18 cellular contexts compared by ENCODE assay signal in the genomic region with DNA sequence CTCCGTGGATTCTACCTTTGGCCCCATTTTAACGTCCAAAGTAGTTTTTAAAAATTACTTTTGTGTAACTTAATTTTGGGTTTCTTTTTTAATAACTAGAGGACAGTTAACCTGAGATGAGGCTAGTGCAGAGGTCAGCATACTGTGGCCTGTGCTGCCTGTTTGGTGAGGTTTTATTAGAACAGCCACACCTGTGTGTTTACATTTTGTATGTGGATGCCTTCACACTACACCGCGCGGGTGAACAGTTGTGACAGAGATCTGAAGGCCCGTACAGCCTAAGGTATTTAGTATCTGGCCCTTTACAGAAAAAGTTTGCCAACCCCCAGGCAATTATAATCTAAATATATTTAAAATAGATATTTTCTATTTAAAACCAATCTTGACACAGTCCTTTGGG. TPM values are rescaled to one million over a fixed set of nuclear protein-coding genes. Genes with fewer than 3 reads are reported as not detected.
DNase-seq lines count a peak whose midpoint lies in the region; ATAC-seq and TF ChIP-seq lines count a peak whose summit lies in the region.
"Had no signal": no experiment of that assay in that cellular context is flagged by ENCODE, and none has a peak within 500 bp of the region (broad histone marks: within the 10 kb centered on the region; RNA-seq: fewer than 3 reads in every experiment).

No MANE protein-coding gene starts in this region.

- intact Hi-C loops in CD4-positive, alpha-beta memory T cell (cut with micrococcal nuclease): loop anchor here (1.0 kb wide), 1 partner anchor 209 kb away; no protein-coding TSS in a partner anchor

- no peaks in the 10 kb centered on the region for H3K27me3 ChIP-seq in CD4-positive, alpha-beta memory T cell (ENCODE audit: insufficient read depth, low read length)
- no peaks in the 10 kb centered on the region for H3K27me3 ChIP-seq in H9 (ENCODE audit: insufficient read depth, low read length)
- H3K27me3 ChIP-seq: MG63 had no signal

- no peak overlapping the region for H4K8ac ChIP-seq in H9 (replicated peaks; ENCODE audit: insufficient read length, low read depth, low read length)

- no peaks in the 10 kb centered on the region for H3K79me2 ChIP-seq in H9 (ENCODE audit: insufficient read depth, low read length)

- no peak overlapping the region for H3K14ac ChIP-seq in H9 (ENCODE audit: insufficient read depth, low read length)

- H2BK20ac ChIP-seq in H9 (ENCODE audit: low read depth, low read length, poor library complexity, severe bottlenecking): no peak overlapping the region

- peaks cover 95% of the 10 kb centered on the region for H3K4me1 ChIP-seq in CD4-positive, alpha-beta memory T cell (ENCODE audit: insufficient read depth, low read length)
- no peaks in the 10 kb centered on the region for H3K4me1 ChIP-seq in H9 (ENCODE audit: insufficient read depth, low read length)

- no peak overlapping the region for H3K23ac ChIP-seq in H9 (ENCODE audit: insufficient read length, low read depth, low read length)

- POLR2A ChIA-PET in CD4-positive, alpha-beta memory T cell (lab: Charles Lee; ENCODE audit: partially characterized antibody): interaction anchor here (1.2 to 6.1 kb wide), 8 partner anchors 9 to 47 kb away, joined by 3 to 55 read pairs (median 6); partner anchors contain the start of gene STK17A
- POLR2A ChIA-PET in activated naive CD8-positive, alpha-beta T cell treated with anti-CD3 and anti-CD28 coated beads, Interleukin-2, amount 10 ng/mL, durations not matched to agents 7 days and 5 days (lab: Charles Lee): interaction anchor here (0.8 to 1.5 kb wide), 4 partner anchors 18 to 47 kb away, joined by 3 read pairs; partner anchors contain the start of gene STK17A
- POLR2A ChIA-PET in naive thymus-derived CD8-positive, alpha-beta T cell (lab: Charles Lee): interaction anchor here (0.8 to 12.7 kb wide), 5 partner anchors 9 to 60 kb away, joined by 3 to 306 read pairs (median 19); partner anchors contain the start of gene STK17A

- H3K4me3 Mint-ChIP-seq in activated T-cell treated with anti-CD3 and anti-CD28 coated beads, Interleukin-2, amount 50 U/mL, for 24 hours: no peak overlapping the region
- no peak overlapping the region for H3K4me3 Mint-ChIP-seq in activated T-cell treated with anti-CD3 and anti-CD28 coated beads, Interleukin-2, amount 50 U/mL, for 4 hours
- peak overlapping the region in 2 of 8 donors; percentile 22 to 57 for H3K4me3 Mint-ChIP-seq in CD4-positive, alpha-beta memory T cell
- peak overlapping the region; percentile 3 for H3K4me3 Mint-ChIP-seq in activated naive CD8-positive, alpha-beta T cell treated with anti-CD3 and anti-CD28 coated beads, Interleukin-2, amount 10 ng/mL, durations not matched to agents 7 days and 5 days
- H3K4me3 Mint-ChIP-seq in naive thymus-derived CD8-positive, alpha-beta T cell: peak overlapping the region in 9 of 10 donors; percentile 31 to 74 (median 58)
- no peak overlapping the region for H3K4me3 Mint-ChIP-seq in H9

- no peak overlapping the region for H4K5ac ChIP-seq in H9 (ENCODE audit: insufficient read length, low read depth, low read length)

- TF ChIP-seq CTCF in H9 (conservative IDR thresholded peaks at IDR 0.05): no peak

- H3K27ac Mint-ChIP-seq in activated T-cell treated with anti-CD3 and anti-CD28 coated beads, Interleukin-2, amount 50 U/mL, for 24 hours: peak overlapping the region; percentile 84
- H3K27ac Mint-ChIP-seq in CD4-positive, alpha-beta memory T cell: peak overlapping the region; percentile 8 to 90 (median 77)
- no peak overlapping the region for H3K27ac Mint-ChIP-seq in activated naive CD8-positive, alpha-beta T cell treated with anti-CD3 and anti-CD28 coated beads, Interleukin-2, amount 10 ng/mL, durations not matched to agents 7 days and 5 days
- peak overlapping the region in 8 of 10 donors; percentile 52 to 99 (median 92) for H3K27ac Mint-ChIP-seq in naive thymus-derived CD8-positive, alpha-beta T cell
- no peak overlapping the region for H3K27ac Mint-ChIP-seq in H9

- no peak overlapping the region for H2BK5ac ChIP-seq in H9 (ENCODE audit: insufficient read length, low read length)

- H3K4me1 Mint-ChIP-seq in activated T-cell treated with anti-CD3 and anti-CD28 coated beads, Interleukin-2, amount 50 U/mL, for 24 hours (ENCODE audit: low read depth): peaks cover 97% of the 10 kb centered on the region
- H3K4me1 Mint-ChIP-seq in activated T-cell treated with anti-CD3 and anti-CD28 coated beads, Interleukin-2, amount 50 U/mL, for 4 hours (ENCODE audit: low read depth): peaks cover 88% of the 10 kb centered on the region
- peaks cover 43 to 96% (median 69%) of the 10 kb centered on the region in 4 donors for H3K4me1 Mint-ChIP-seq in CD4-positive, alpha-beta memory T cell
- H3K4me1 Mint-ChIP-seq in activated naive CD8-positive, alpha-beta T cell treated with anti-CD3 and anti-CD28 coated beads, Interleukin-2, amount 10 ng/mL, durations not matched to agents 7 days and 5 days: peaks cover 67% of the 10 kb centered on the region
- peaks cover 46 to 96% (median 95%) of the 10 kb centered on the region in 4 donors for H3K4me1 Mint-ChIP-seq in naive thymus-derived CD8-positive, alpha-beta T cell
- H3K4me1 Mint-ChIP-seq in H9: peaks cover 3 to 4% of the 10 kb centered on the region in 2 experiments; a peak in 3 of 4 replicates

- H4K91ac ChIP-seq in H9 (ENCODE audit: insufficient read length, low read depth, low read length): no peak overlapping the region

- no peaks in the 10 kb centered on the region for H3K27me3 Mint-ChIP-seq in activated T-cell treated with anti-CD3 and anti-CD28 coated beads, Interleukin-2, amount 50 U/mL, for 24 hours
- no peaks in the 10 kb centered on the region for H3K27me3 Mint-ChIP-seq in activated T-cell treated with anti-CD3 and anti-CD28 coated beads, Interleukin-2, amount 50 U/mL, for 4 hours (ENCODE audit: low read depth)
- H3K27me3 Mint-ChIP-seq in CD4-positive, alpha-beta memory T cell: no peaks in the 10 kb centered on the region
- H3K27me3 Mint-ChIP-seq in activated naive CD8-positive, alpha-beta T cell treated with anti-CD3 and anti-CD28 coated beads, Interleukin-2, amount 10 ng/mL, durations not matched to agents 7 days and 5 days: no peaks in the 10 kb centered on the region
- peaks cover 0 to 2% (median 0%) of the 10 kb centered on the region in 5 donors for H3K27me3 Mint-ChIP-seq in naive thymus-derived CD8-positive, alpha-beta T cell
- no peaks in the 10 kb centered on the region for H3K27me3 Mint-ChIP-seq in H9 (ENCODE audit: low read depth)

- H3K36me3 Mint-ChIP-seq in activated T-cell treated with anti-CD3 and anti-CD28 coated beads, Interleukin-2, amount 50 U/mL, for 24 hours (ENCODE audit: low read depth): peaks cover 96% of the 10 kb centered on the region
- H3K36me3 Mint-ChIP-seq in activated T-cell treated with anti-CD3 and anti-CD28 coated beads, Interleukin-2, amount 50 U/mL, for 4 hours (ENCODE audit: insufficient read depth): peaks cover 71% of the 10 kb centered on the region
- peaks cover 60 to 83% of the 10 kb centered on the region in 2 donors for H3K36me3 Mint-ChIP-seq in CD4-positive, alpha-beta memory T cell
- peaks cover 61% of the 10 kb centered on the region for H3K36me3 Mint-ChIP-seq in activated naive CD8-positive, alpha-beta T cell treated with anti-CD3 and anti-CD28 coated beads, Interleukin-2, amount 10 ng/mL, durations not matched to agents 7 days and 5 days
- H3K36me3 Mint-ChIP-seq in naive thymus-derived CD8-positive, alpha-beta T cell: peaks cover 10 to 92% (median 52%) of the 10 kb centered on the region in 3 donors
- H3K36me3 Mint-ChIP-seq in H9 (ENCODE audit: insufficient read depth in 1 of 3, low read depth in 3 of 3): peaks cover 7 to 60% (median 23%) of the 10 kb centered on the region in 3 experiments; a peak in 5 of 7 replicates

- no CpG with 5 or more reads among the region's 6 CpGs for WGBS in H9 (ENCODE audit: extremely low coverage, insufficient read length, low lambda C conversion rate)

- no peak overlapping the region for H3K4me2 ChIP-seq in H9 (ENCODE audit: insufficient read depth, insufficient read length, low read length)

- no peak overlapping the region for H2AK5ac ChIP-seq in H9 (ENCODE audit: insufficient read length, low read length)

- H4K20me1 ChIP-seq in H9 (ENCODE audit: control insufficient read depth, insufficient read depth, insufficient read length): no peaks in the 10 kb centered on the region

- no peak overlapping the region for H3T11ph ChIP-seq in H9 (ENCODE audit: low read length)

- H3K9ac ChIP-seq in H9 (ENCODE audit: extremely low read depth, insufficient read length, low read length): no peak overlapping the region
- H3K9ac ChIP-seq: GM23248 had no signal

- no peak overlapping the region for H2BK12ac ChIP-seq in H9 (ENCODE audit: insufficient read length, low read depth, low read length)

- H3K9me3 Mint-ChIP-seq in activated T-cell treated with anti-CD3 and anti-CD28 coated beads, Interleukin-2, amount 50 U/mL, for 24 hours: peaks cover 3% of the 10 kb centered on the region
- H3K9me3 Mint-ChIP-seq in activated T-cell treated with anti-CD3 and anti-CD28 coated beads, Interleukin-2, amount 50 U/mL, for 4 hours: peaks cover 5% of the 10 kb centered on the region
- no peaks in the 10 kb centered on the region for H3K9me3 Mint-ChIP-seq in CD4-positive, alpha-beta memory T cell
- no peaks in the 10 kb centered on the region for H3K9me3 Mint-ChIP-seq in activated naive CD8-positive, alpha-beta T cell treated with anti-CD3 and anti-CD28 coated beads, Interleukin-2, amount 10 ng/mL, durations not matched to agents 7 days and 5 days
- no peaks in the 10 kb centered on the region for H3K9me3 Mint-ChIP-seq in naive thymus-derived CD8-positive, alpha-beta T cell
- H3K9me3 Mint-ChIP-seq in H9: no peaks in the 10 kb centered on the region

- H3K27ac ChIP-seq in CD4-positive, alpha-beta memory T cell (ENCODE audit: low read depth, low read length): peak overlapping the region; percentile 36
- H3K27ac ChIP-seq in H9 (ENCODE audit: insufficient read length, low read depth, low read length): no peak overlapping the region
- H3K27ac ChIP-seq: C4-2B, GM23248 had no signal

- H3K18ac ChIP-seq in H9 (ENCODE audit: insufficient read length, low read depth, low read length): no peak overlapping the region

- no peak overlapping the region for H2AFZ ChIP-seq in H9 (ENCODE audit: low read length)
- H2AFZ ChIP-seq: GM23248 had no signal

- H3K9me3 ChIP-seq in CD4-positive, alpha-beta memory T cell (ENCODE audit: control insufficient read depth in 1 of 2, low read length in 2 of 2): no peaks in the 10 kb centered on the region
- H3K9me3 ChIP-seq in H9 (ENCODE audit: control insufficient read depth, low read depth, low read length): no peaks in the 10 kb centered on the region
- H3K9me3 ChIP-seq: MG63 had no signal

- H3K4ac ChIP-seq in H9 (ENCODE audit: low read depth, low read length): no peak overlapping the region

- H3K79me1 ChIP-seq in H9 (ENCODE audit: insufficient read depth, low read depth, low read length, poor library complexity, severe bottlenecking): no peaks in the 10 kb centered on the region

- CTCF ChIA-PET in CD4-positive, alpha-beta memory T cell (lab: Charles Lee; ENCODE audit: partially characterized antibody): interaction anchor here (0.8 to 4.5 kb wide), 6 partner anchors 9 to 47 kb away, joined by 3 to 38 read pairs (median 4); partner anchors contain the start of gene STK17A

- no peak overlapping the region for H2BK15ac ChIP-seq in H9 (ENCODE audit: low read depth, low read length)

- no peak overlapping the region for H3K56ac ChIP-seq in H9 (ENCODE audit: insufficient read length, low read depth, low read length)

- no peak overlapping the region for H3K4me3 ChIP-seq in CD4-positive, alpha-beta memory T cell (ENCODE audit: low read length in 2 of 2)
- H3K4me3 ChIP-seq: GM23248, K562, MG63 had no signal

- no peak for ATAC-seq in activated T-cell treated with anti-CD3 and anti-CD28 coated beads, Interleukin-2, amount 50 U/mL, for 4 hours
- ATAC-seq in activated naive CD8-positive, alpha-beta T cell treated with anti-CD3 and anti-CD28 coated beads, Interleukin-2, amount 10 ng/mL, durations not matched to agents 7 days and 5 days (ENCODE audit: low read depth): no peak
- no peak for ATAC-seq in naive thymus-derived CD8-positive, alpha-beta T cell
- ATAC-seq: K562 had no signal

- no peak for DNase-seq in activated T-cell treated with anti-CD3 and anti-CD28 coated beads, Interleukin-2, amount 50 U/mL, for 24 hours
- DNase-seq in activated T-cell treated with anti-CD3 and anti-CD28 coated beads, Interleukin-2, amount 50 U/mL, for 4 hours: no peak
- DNase-seq in CD4-positive, alpha-beta memory T cell: no peak
- DNase-seq in activated naive CD8-positive, alpha-beta T cell treated with anti-CD3 and anti-CD28 coated beads, Interleukin-2, amount 10 ng/mL, durations not matched to agents 7 days and 5 days: no peak
- DNase-seq in naive thymus-derived CD8-positive, alpha-beta T cell: no peak
- no peak for DNase-seq in H9
- no peak for DNase-seq in retina
- DNase-seq in NCI-H510A (lab: John Stamatoyannopoulos, UW): no peak
- DNase-seq: DMS79 treated with DMSO at 0.1 percent for 48 hours, GM23248, MG63, NCI-H1105, NCI-H1930, NCI-H2171 treated with DMSO at 0.1 percent for 48 hours, NCI-H510A treated with DMSO at 0.1 percent for 48 hours, SHP77 treated with DMSO at 0.1 percent for 48 hours had no signal

- H3K23me2 ChIP-seq in H9 (ENCODE audit: insufficient read length, low read depth, low read length, poor library complexity, severe bottlenecking): no peaks in the 10 kb centered on the region

- H2BK120ac ChIP-seq in H9 (ENCODE audit: low read depth, low read length, poor library complexity, severe bottlenecking): no peak overlapping the region

- peaks cover 45% of the 10 kb centered on the region for H3K36me3 ChIP-seq in CD4-positive, alpha-beta memory T cell (ENCODE audit: insufficient read depth, low read length)

RNA-seq across cellular contexts. Expression of gene STK17A, which starts 46.9 kb away (rescaled TPM):
- 10 to 100 TPM; 32.0 to 40.1 (median 33.3) TPM for total RNA-seq in activated T-cell treated with anti-CD3 and anti-CD28 coated beads, Interleukin-2, amount 50 U/mL, for 4 hours
- total RNA-seq in CD4-positive, alpha-beta memory T cell: 100 to 1,000 TPM; 118 to 119 TPM
- 100 to 1,000 TPM; 139 to 168 TPM for polyA plus RNA-seq in CD4-positive, alpha-beta memory T cell
- total RNA-seq in activated naive CD8-positive, alpha-beta T cell treated with anti-CD3 and anti-CD28 coated beads, Interleukin-2, amount 10 ng/mL, durations not matched to agents 7 days and 5 days: 100 to 1,000 TPM; 106 TPM
- 100 to 1,000 TPM; 203 to 208 TPM for total RNA-seq in naive thymus-derived CD8-positive, alpha-beta T cell
- polyA plus RNA-seq in naive thymus-derived CD8-positive, alpha-beta T cell: 100 to 1,000 TPM; 242 to 346 (median 262) TPM
- 9.3 and 9.8 TPM in 2 replicates for total RNA-seq in H9 (2021)

Comparison
In these comparisons a context has a peak if more than half of its experiments do, and no peak if none do; other contexts are left out.
1. H3K27ac Mint-ChIP-seq: peak in activated T-cell treated with anti-CD3 and anti-CD28 coated beads, Interleukin-2, amount 50 U/mL, for 24 hours (single experiment), CD4-positive, alpha-beta memory T cell (7 of 7) and naive thymus-derived CD8-positive, alpha-beta T cell (8 of 10); none in activated naive CD8-positive, alpha-beta T cell treated with anti-CD3 and anti-CD28 coated beads, Interleukin-2, amount 10 ng/mL, durations not matched to agents 7 days and 5 days (single experiment) and H9 (0 of 3).
2. H3K4me3 Mint-ChIP-seq: peak in activated naive CD8-positive, alpha-beta T cell treated with anti-CD3 and anti-CD28 coated beads, Interleukin-2, amount 10 ng/mL, durations not matched to agents 7 days and 5 days (single experiment) and naive thymus-derived CD8-positive, alpha-beta T cell (9 of 10); none in activated T-cell treated with anti-CD3 and anti-CD28 coated beads, Interleukin-2, amount 50 U/mL, for 24 hours (single experiment), activated T-cell treated with anti-CD3 and anti-CD28 coated beads, Interleukin-2, amount 50 U/mL, for 4 hours (single experiment) and H9 (0 of 2).